28 cellular contexts compared by ENCODE assay signal in genomic region chr5:136590581-136590980, GRCh38.
"Had no signal": no experiment of that assay in that cellular context is flagged by ENCODE, and none has a peak within 500 bp of the region (broad histone marks: within the 10 kb centered on the region; RNA-seq: fewer than 3 reads in every experiment).

No MANE protein-coding gene starts in this region.

- H3K36me3 Mint-ChIP-seq: naive thymus-derived CD4-positive, alpha-beta T cell; natural killer cell; neural progenitor cell; stimulated activated memory B cell treated with anti-CD40 and anti-IgM and Interleukin-4, amounts not matched to agents 10 μg/mL and 1 μg/mL and 100 μg/mL, for 72 hours had no signal

- H3K4me3 ChIP-seq: neural progenitor cell, ovary, psoas muscle, right lobe of liver, sigmoid colon, thoracic aorta, thyroid gland, tibial nerve, upper lobe of right lung, uterus had no signal

- H3K4me1 Mint-ChIP-seq: naive thymus-derived CD4-positive, alpha-beta T cell; natural killer cell; nephron; neural progenitor cell; stimulated activated memory B cell treated with anti-CD40 and anti-IgM and Interleukin-4, amounts not matched to agents 10 μg/mL and 1 μg/mL and 100 μg/mL, for 72 hours; stimulated activated naive CD8-positive, alpha-beta T cell treated with anti-CD3 and anti-CD28 coated beads, Interleukin-15, amount 100 ng/mL, for 72 hours had no signal

- H3K36me3 ChIP-seq: neural progenitor cell, ovary, right lobe of liver, sigmoid colon, thoracic aorta, thyroid gland, tibial nerve, upper lobe of right lung, uterus had no signal

- H2AFZ ChIP-seq: neural progenitor cell, parathyroid adenoma had no signal

- DNase-seq: naive thymus-derived CD4-positive, alpha-beta T cell; natural killer cell; occipital lobe; ovary; posterior cingulate gyrus; psoas muscle; right cardiac atrium; right lobe of liver; sigmoid colon; small intestine; stimulated activated CD4-positive, alpha-beta T cell treated with anti-CD3 and anti-CD28 coated beads, Interleukin-1b, Interleukin-23, amount 100 ng/mL, for 48 hours; stimulated activated CD4-positive, alpha-beta T cell treated with anti-CD3 and anti-CD28 coated beads, Interleukin-4, amount 100 ng/mL, for 1 hour; stimulated activated CD4-positive, alpha-beta T cell treated with anti-CD3 and anti-CD28 coated beads, Interleukin-4, amount 100 ng/mL, for 4 hours; stimulated activated CD8-positive, alpha-beta memory T cell treated with anti-CD3 and anti-CD28 coated beads, Interleukin-4, amount 100 ng/mL, for 48 hours; stimulated activated naive CD4-positive, alpha-beta T cell; stimulated activated naive CD8-positive, alpha-beta T cell treated with anti-CD3 and anti-CD28 coated beads, Interleukin-15, amount 100 ng/mL, for 72 hours; stimulated activated naive CD8-positive, alpha-beta T cell treated with anti-CD3 and anti-CD28 coated beads, Interleukin-15, Interleukin-2, amounts not matched to agents 100 U/mL and 50 U/mL, for 24 hours; thyroid gland; trophoblast cell; upper lobe of right lung; uterus had no signal

- H3K27me3 ChIP-seq: neural progenitor cell, ovary, right lobe of liver, sigmoid colon, thyroid gland, tibial nerve, upper lobe of right lung, uterus had no signal

- ATAC-seq: naive thymus-derived CD4-positive, alpha-beta T cell; natural killer cell; psoas muscle; right cardiac atrium; right lobe of liver; stimulated activated memory B cell treated with anti-CD40 and anti-IgM and Interleukin-4, amounts not matched to agents 10 μg/mL and 1 μg/mL and 100 μg/mL, for 72 hours; stimulated activated naive CD8-positive, alpha-beta T cell treated with anti-CD3 and anti-CD28 coated beads, Interleukin-15, amount 100 ng/mL, for 72 hours; stimulated activated naive CD8-positive, alpha-beta T cell treated with anti-CD3 and anti-CD28 coated beads, Interleukin-15, Interleukin-2, amounts not matched to agents 100 U/mL and 50 U/mL, for 24 hours; upper lobe of right lung had no signal

- H3K4me3 Mint-ChIP-seq: naive thymus-derived CD4-positive, alpha-beta T cell; natural killer cell; nephron; neural progenitor cell; stimulated activated memory B cell treated with anti-CD40 and anti-IgM and Interleukin-4, amounts not matched to agents 10 μg/mL and 1 μg/mL and 100 μg/mL, for 72 hours; stimulated activated naive CD8-positive, alpha-beta T cell treated with anti-CD3 and anti-CD28 coated beads, Interleukin-15, amount 100 ng/mL, for 72 hours had no signal

- H3K27me3 Mint-ChIP-seq: naive thymus-derived CD4-positive, alpha-beta T cell; progenitor cell of endocrine pancreas; stimulated activated memory B cell treated with anti-CD40 and anti-IgM and Interleukin-4, amounts not matched to agents 10 μg/mL and 1 μg/mL and 100 μg/mL, for 72 hours; stimulated activated naive CD8-positive, alpha-beta T cell treated with anti-CD3 and anti-CD28 coated beads, Interleukin-15, amount 100 ng/mL, for 72 hours had no signal

- H3K9ac ChIP-seq: neural progenitor cell, parathyroid adenoma had no signal

- FAIRE-seq: small intestine had no signal

- H3K79me2 ChIP-seq: parathyroid adenoma had no signal

- H3K4me2 ChIP-seq: neural progenitor cell had no signal

- H3K9me3 ChIP-seq: ovary, psoas muscle, right lobe of liver, thoracic aorta, thyroid gland, upper lobe of right lung, uterus had no signal

- H3K27ac ChIP-seq: neural progenitor cell, ovary, parathyroid adenoma, psoas muscle, right lobe of liver, sigmoid colon, thoracic aorta, thyroid gland, tibial nerve, upper lobe of right lung, uterus had no signal

- H3K4me1 ChIP-seq: neural progenitor cell, parathyroid adenoma, psoas muscle, right lobe of liver, sigmoid colon, thyroid gland, tibial nerve, upper lobe of right lung, uterus had no signal
